Comparison of ENCODE assay signal across 1 cellular context in genomic region chr15:40252438-40253178, GRCh38.
TF ChIP-seq lines count a peak whose summit lies in the region.

No MANE protein-coding gene starts in this region.

TF ChIP-seq in HepG2, 621 proteins besides CTCF, POLR2A, EP300 and RAD21 (continued from another document):
- TF ChIP-seq ZNF878 (CRISPR knock-in tag; IDR thresholded peaks at IDR 0.05) (no peak), ZNF687 (CRISPR knock-in tag; IDR thresholded peaks at IDR 0.05) (peak; percentile 36; the same call in 1 of the 2 replicates)
